ENCODE assay signal across 8 cellular contexts in genomic region chr14:96501383-96501745, GRCh38.
DNase-seq lines count a peak whose midpoint lies in the region; ATAC-seq lines count a peak whose summit lies in the region.

No MANE protein-coding gene starts in this region.

- no peaks in the 10 kb centered on the region for H3K36me3 ChIP-seq in muscle layer of duodenum (ENCODE audit: control insufficient read depth in 1 of 2, insufficient read depth in 2 of 2, low read length in 2 of 2)

- H3K4me3 ChIP-seq in GM08714 (ENCODE audit: low read length) (peak overlapping the region; percentile 73), muscle layer of duodenum (ENCODE audit: low read depth in 1 of 2, low read length in 2 of 2) (peak overlapping the region; percentile 80 to 95)

- no peak for ATAC-seq in HG03457 (IDR thresholded peaks at IDR 0.05; ENCODE audit: unreplicated experiment)

- peaks cover 25 to 28% of the 10 kb centered on the region in 2 donors for H3K4me1 ChIP-seq in muscle layer of duodenum (ENCODE audit: control insufficient read depth in 1 of 2, insufficient read depth in 2 of 2, low read length in 2 of 2)

- H3K27me3 ChIP-seq in muscle layer of duodenum (ENCODE audit: low read depth, low read length) = no peaks in the 10 kb centered on the region

- peak; percentile 38 for DNase-seq in NCI-H69 (lab: John Stamatoyannopoulos, UW)
- no peak for DNase-seq in midbrain (lab: John Stamatoyannopoulos, UW)
- DNase-seq in retina = no peak
- no peak for DNase-seq in DMS114 treated with DMSO at 0.1 percent for 48 hours (lab: John Stamatoyannopoulos, UW; ENCODE audit: unreplicated experiment)

- H3K27ac ChIP-seq in cingulate gyrus (ENCODE audit: low read depth, low read length) (peak overlapping the region; percentile 96), muscle layer of duodenum (ENCODE audit: low read length) (peak overlapping the region; percentile 84)

- H3K9me3 ChIP-seq in muscle layer of duodenum (ENCODE audit: control insufficient read depth in 1 of 2, low read length in 2 of 2) = no peaks in the 10 kb centered on the region
